8 cellular contexts compared by ENCODE assay signal in genomic region chr3:195271859-195272243, GRCh38. TPM values are rescaled to one million over a fixed set of nuclear protein-coding genes. Genes with fewer than 3 reads are reported as not detected.
DNase-seq lines count a peak whose midpoint lies in the region; ATAC-seq and TF ChIP-seq lines count a peak whose summit lies in the region.

No MANE protein-coding gene starts in this region.

- in situ Hi-C loops in GM13977 (cut with MboI; ENCODE audit: low pct_unique_long_range_greater_than_20kb, low sequenced_read_pairs, unreplicated experiment), result loop anchor here (5.0 kb wide), 1 partner anchor 250 kb away; no protein-coding TSS in a partner anchor

- peaks cover 6% of the 10 kb centered on the region; the same call in 1 of the 2 replicates for H4K20me1 ChIP-seq in SK-N-SH (ENCODE audit: insufficient read depth)

- no peaks in the 10 kb centered on the region for H3K27me3 ChIP-seq in SK-N-SH (ENCODE audit: insufficient read depth)
- no peaks in the 10 kb centered on the region for H3K27me3 ChIP-seq in sigmoid colon

- CTCF ChIA-PET in SK-N-SH (lab: Yijun Ruan, JAX), result interaction anchor here (0.6 to 5.9 kb wide), 46 partner anchors 8 to 627 kb away, joined by 3 to 216 read pairs (median 5); partner anchors contain the start of genes ACAP2, FAM43A, LSG1 and PPP1R2

- H3K9me3 ChIP-seq in SK-N-SH, result no peaks in the 10 kb centered on the region
- no peaks in the 10 kb centered on the region for H3K9me3 ChIP-seq in sigmoid colon

- ATAC-seq in GM18508 (IDR thresholded peaks at IDR 0.05; ENCODE audit: insufficient read depth, unreplicated experiment), result peak; percentile 5

- peak overlapping the region; percentile 84 to 86 for H3K4me3 ChIP-seq in SK-N-SH (ENCODE audit: low read depth in 2 of 2, low read length in 1 of 2)
- peak overlapping the region; percentile 82 for H3K4me3 ChIP-seq in fibroblast of the aortic adventitia (ENCODE audit: low read depth, low read length)
- peak overlapping the region; percentile 52 to 89 (median 74) for H3K4me3 ChIP-seq in sigmoid colon

- no peak for TF ChIP-seq POLR2A in sigmoid colon (IDR thresholded peaks at IDR 0.05)

- DNase-seq in SK-N-SH (no peak), fibroblast of the aortic adventitia (ENCODE audit: low read depth) (no peak), sigmoid colon (no peak), GM13977 (ENCODE audit: low spot score) (no peak)
- DNase-seq in stimulated activated CD4-positive, alpha-beta T cell treated with anti-CD3 and anti-CD28 coated beads, Interleukin-4, amount 100 ng/mL, for 4 hours, result no peak
- no peak for DNase-seq in effector CD8-positive, alpha-beta T cell (lab: John Stamatoyannopoulos, UW)
- no peak for DNase-seq in stimulated activated CD4-positive, alpha-beta T cell treated with anti-CD3 and anti-CD28 coated beads, Interleukin-15, amount 100 ng/mL, for 24 hours

- H3K4me1 ChIP-seq in SK-N-SH (ENCODE audit: control insufficient read depth in 1 of 2, insufficient read depth in 2 of 2, low read depth in 1 of 2, low read length in 1 of 2) (peaks cover 0 to 22% of the 10 kb centered on the region in 2 experiments; a peak in 2 of 4 replicates), sigmoid colon (peaks cover 0 to 24% (median 20%) of the 10 kb centered on the region in 4 donors)

- intact Hi-C loops in sigmoid colon (cut with DNase I), result loop anchor here (1.0 to 5.0 kb wide), 2 partner anchors 170 to 250 kb away; partner anchors contain the start of gene ACAP2

- H3K27ac ChIP-seq in SK-N-SH (ENCODE audit: low read depth in 2 of 2, low read length in 1 of 2) (peak overlapping the region; percentile 82 to 94), sigmoid colon (peak overlapping the region; percentile 85 to 94 (median 91))

- TF ChIP-seq EP300 in SK-N-SH (IDR thresholded peaks at IDR 0.05; ENCODE audit: borderline replicate concordance in 1 of 2, low read depth in 1 of 2, low read length in 1 of 2) (no peak), sigmoid colon (IDR thresholded peaks at IDR 0.05) (no peak)

- POLR2A ChIA-PET in SK-N-SH (lab: Yijun Ruan, JAX), result interaction anchor here (0.9 to 2.9 kb wide), 4 partner anchors 171 to 585 kb away, joined by 3 to 10 read pairs (median 8); partner anchors contain the start of genes ACAP2 and PPP1R2

- H3K36me3 ChIP-seq in SK-N-SH (replicated peaks in 1 of 2; ENCODE audit: control insufficient read depth in 1 of 2, insufficient read depth in 2 of 2, low read length in 1 of 2) (peaks cover 13% of the 10 kb centered on the region in 2 experiments), sigmoid colon (peaks cover 0 to 3% (median 0%) of the 10 kb centered on the region in 4 donors)

- peaks cover 30% of the 10 kb centered on the region for H3K79me2 ChIP-seq in SK-N-SH (ENCODE audit: insufficient read depth)

- peak overlapping the region; percentile 73 for H3K9ac ChIP-seq in SK-N-SH

- WGBS in SK-N-SH (ENCODE audit: low lambda C conversion rate), result 6% methylated on average over 3 of the region's 3 CpGs
- WGBS in sigmoid colon, 2 donors, result 3 to 5% methylated on average over 3 of the region's 3 CpGs

- H2AFZ ChIP-seq in SK-N-SH (ENCODE audit: low read depth), result peak overlapping the region; percentile 70; the same call in 1 of the 2 replicates

- peak overlapping the region; percentile 99 for H3K4me2 ChIP-seq in SK-N-SH

- peaks cover 10% of the 10 kb centered on the region for H3F3A ChIP-seq in SK-N-SH (replicated peaks; ENCODE audit: insufficient read depth)

- no peak for TF ChIP-seq CTCF in SK-N-SH (IDR thresholded peaks at IDR 0.05)
- no peak for TF ChIP-seq CTCF in fibroblast of the aortic adventitia (IDR thresholded peaks at IDR 0.05; ENCODE audit: insufficient read depth, low read length)
- TF ChIP-seq CTCF in sigmoid colon (IDR thresholded peaks at IDR 0.05), result peak in 1 of 4 experiments; percentile 7
- no peak for TF ChIP-seq CTCF in GM13977 (IDR thresholded peaks at IDR 0.05; ENCODE audit: extremely low read depth, insufficient read depth, missing control alignments)

- no peaks in the 10 kb centered on the region for H3K9me2 ChIP-seq in SK-N-SH

- TF ChIP-seq RAD21 in SK-N-SH (IDR thresholded peaks at IDR 0.05; ENCODE audit: low read length), result no peak

TF ChIP-seq in SK-N-SH, 30 proteins besides CTCF, POLR2A, EP300 and RAD21:
- TF ChIP-seq FOSL2 (IDR thresholded peaks at IDR 0.05; ENCODE audit: borderline replicate concordance, low read depth) (no peak), GATA2 (CRISPR knock-in tag; IDR thresholded peaks at IDR 0.05) (no peak), USF2 (IDR thresholded peaks at IDR 0.05; ENCODE audit: borderline replicate concordance, low read depth, low read length) (no peak)
TF ChIP-seq in SK-N-SH: peak in this region for 0.

RNA-seq across cellular contexts. Expression of gene XXYLT1, which starts 0.9 kb away (rescaled TPM):
- polyA plus RNA-seq in SK-N-SH (2012; rRNA removed) (22.1 and 22.6 TPM in 2 replicates), sigmoid colon (1 to 10 TPM; 2.5 to 6.8 (median 3.0) TPM)
- 16.8 and 22.2 TPM in 2 replicates for polyA plus RNA-seq in SK-N-SH (2012; cell fraction: cytosol; rRNA removed)
- 18.7 and 23.2 TPM in 2 replicates for polyA plus RNA-seq in SK-N-SH (2012; cell fraction: nucleus; rRNA removed)
- total RNA-seq in fibroblast of the aortic adventitia (ENCODE audit: low replicate concordance) (13.0 and 21.0 TPM in 2 replicates), sigmoid colon (10 to 100 TPM; 11.1 to 13.8 (median 11.7) TPM)
